Comparison of ENCODE assay signal across 15 cellular contexts in the genomic region with DNA sequence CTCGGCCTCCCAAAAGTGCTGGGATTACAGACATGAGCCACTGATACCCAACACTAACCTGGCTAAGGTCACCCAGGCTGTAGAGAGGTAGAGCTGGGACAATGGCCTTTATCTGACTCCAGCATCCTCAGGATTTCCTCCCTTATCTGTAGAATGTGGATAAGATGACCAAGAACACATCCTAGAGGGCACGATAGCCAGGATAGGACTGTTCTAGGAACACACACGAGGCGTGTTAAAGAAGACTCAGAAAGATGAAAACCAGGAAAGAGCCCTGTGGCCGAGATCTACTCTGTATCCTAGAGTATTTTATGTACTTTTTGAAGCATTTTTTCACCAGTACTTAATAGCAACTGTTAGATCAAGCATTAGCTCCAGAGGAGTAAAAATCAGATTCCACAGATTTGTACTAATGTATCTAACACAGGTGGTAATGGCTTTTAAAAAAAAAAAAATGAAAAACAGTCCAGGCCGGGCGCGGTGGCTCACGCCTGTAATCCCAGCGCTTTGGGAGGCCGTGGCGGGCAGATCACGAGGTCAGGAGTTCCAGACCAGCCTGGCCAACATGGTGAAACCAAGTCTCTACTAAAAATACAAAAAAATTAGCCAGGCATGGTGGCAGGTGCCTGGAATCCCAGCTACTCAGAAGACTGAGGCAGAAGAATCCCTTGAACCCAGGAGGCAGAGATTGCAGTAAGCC. TPM values are rescaled to one million over a fixed set of nuclear protein-coding genes. Genes with fewer than 3 reads are reported as not detected.
DNase-seq lines count a peak whose midpoint lies in the region; ATAC-seq, FAIRE-seq and TF ChIP-seq lines count a peak whose summit lies in the region.
"Had no signal": no experiment of that assay in that cellular context is flagged by ENCODE, and none has a peak within 500 bp of the region (broad histone marks: within the 10 kb centered on the region; RNA-seq: fewer than 3 reads in every experiment).

No MANE protein-coding gene starts in this region.

- CTCF ChIA-PET in AG04450 (lab: Charles Lee) (interaction anchor here (1.4 kb wide), 1 partner anchor 118 kb away, joined by 3 read pairs; no protein-coding TSS in a partner anchor), K562 (lab: Yijun Ruan, JAX; ENCODE audit: low intra/inter-chr PET ratio) (no interaction called here)
- CTCF ChIA-PET in CD8-positive, alpha-beta memory T cell (lab: Charles Lee), result interaction anchor here (0.6 to 10.3 kb wide), 7 partner anchors 14 to 131 kb away, joined by 3 to 137 read pairs (median 10); no protein-coding TSS in a partner anchor

- peaks cover 7% of the 10 kb centered on the region for H3K4me1 ChIP-seq in CD8-positive, alpha-beta memory T cell (ENCODE audit: insufficient read depth, low read length)
- peaks cover 4 to 11% of the 10 kb centered on the region in 2 experiments; a peak in 4 of 5 replicates for H3K4me1 ChIP-seq in K562 (replicated peaks in 1 of 2; ENCODE audit: control insufficient read depth in 2 of 2, insufficient read depth in 2 of 2, low read length in 2 of 2)
- no peaks in the 10 kb centered on the region for H3K4me1 ChIP-seq in mesodermal cell (ENCODE audit: control insufficient read depth, insufficient read depth, low read length, poor library complexity, severe bottlenecking)
- H3K4me1 ChIP-seq: right lobe of liver had no signal

- no peak for TF ChIP-seq RAD21 in K562 (CRISPR knock-in tag; conservative IDR thresholded peaks at IDR 0.05 in 1 of 2, IDR thresholded peaks at IDR 0.05 in 1 of 2)

- TF ChIP-seq POLR2A in K562 (conservative IDR thresholded peaks at IDR 0.05), result peak; percentile 52

- DNase-seq in AG04450 (ENCODE audit: low read depth, low spot score), result no peak
- DNase-seq in CD8-positive, alpha-beta memory T cell, result no peak
- peak in 1 of 4 experiments; percentile 34 for DNase-seq in K562 (ENCODE audit: extremely low read depth in 1 of 4, low spot score in 3 of 4)
- DNase-seq in DMS114 treated with DMSO at 0.1 percent for 48 hours (lab: John Stamatoyannopoulos, UW; ENCODE audit: unreplicated experiment), result no peak
- DNase-seq in DMS79 (lab: John Stamatoyannopoulos, UW), result no peak
- no peak for DNase-seq in midbrain (lab: John Stamatoyannopoulos, UW)
- DNase-seq: activated T-cell treated with anti-CD3 and anti-CD28 coated beads, Interleukin-2, amount 50 U/mL, for 48 hours; AML-193; DMS153; kidney glomerular epithelial cell; NCI-H2029 treated with DMSO at 0.1 percent for 48 hours; T-helper 9 cell had no signal

- WGBS in K562 (ENCODE audit: insufficient coverage, low coverage, missing lambda C conversion rate), result 67% methylated on average over 13 of the region's 13 CpGs
- 92 to 97% methylated on average over 11 to 13 of the region's 13 CpGs for WGBS in mesodermal cell (ENCODE audit: insufficient coverage in 2 of 2), 2 experiments

- H3K27me3 ChIP-seq in AG04450 (ENCODE audit: control insufficient read depth, insufficient read depth, low read length) (no peaks in the 10 kb centered on the region), K562 (ENCODE audit: control insufficient read depth in 2 of 2, insufficient read depth in 2 of 2, low read length in 2 of 2) (no peaks in the 10 kb centered on the region)
- H3K27me3 ChIP-seq in CD8-positive, alpha-beta memory T cell (ENCODE audit: insufficient read depth, low read length, poor library complexity, severe bottlenecking), result no peaks in the 10 kb centered on the region
- H3K27me3 ChIP-seq: right lobe of liver had no signal

- peaks cover 7% of the 10 kb centered on the region; the same call in 1 of the 2 replicates for H4K20me1 ChIP-seq in K562 (replicated peaks; ENCODE audit: control insufficient read depth, insufficient read depth, low read length)

- H3K9me3 Mint-ChIP-seq in CD8-positive, alpha-beta memory T cell, result no peaks in the 10 kb centered on the region

- in situ Hi-C loops in K562 (cut with MboI), result loop anchor here (5.0 kb wide), 1 partner anchor 107 kb away; no protein-coding TSS in a partner anchor

- H3K9me3 ChIP-seq in AG04450 (ENCODE audit: control insufficient read depth, insufficient read depth, low read length) (no peaks in the 10 kb centered on the region; the same call in 1 of the 2 replicates), K562 (replicated peaks; ENCODE audit: control insufficient read depth, insufficient read depth, low read depth, low read length) (no peaks in the 10 kb centered on the region), mesodermal cell (ENCODE audit: control insufficient read depth, low read length) (no peaks in the 10 kb centered on the region)
- H3K9me3 ChIP-seq in CD8-positive, alpha-beta memory T cell (ENCODE audit: low read length), result no peaks in the 10 kb centered on the region
- H3K9me3 ChIP-seq: mucosa of descending colon, right lobe of liver had no signal

- TF ChIP-seq CTCF in AG04450 (IDR thresholded peaks at IDR 0.05; ENCODE audit: low read depth, low read length) (no peak), K562 (IDR thresholded peaks at IDR 0.05 in 2 of 3, conservative IDR thresholded peaks at IDR 0.05 in 1 of 3; ENCODE audit: insufficient read depth in 2 of 3, low read depth in 1 of 3, low read length in 3 of 3) (no peak)

- H3K9me1 ChIP-seq in K562 (ENCODE audit: control insufficient read depth, insufficient read depth, low read length), result no peaks in the 10 kb centered on the region

- no peak overlapping the region for H3K4me3 Mint-ChIP-seq in CD8-positive, alpha-beta memory T cell

- H3K9ac ChIP-seq in K562 (ENCODE audit: insufficient read depth in 1 of 2, low read depth in 2 of 2, low read length in 2 of 2), result no peak overlapping the region

- H2AFZ ChIP-seq in K562 (ENCODE audit: low read depth, low read length), result no peak overlapping the region

- BruUV-seq in K562 (replicated peaks; lab: Mats Ljungman, UMichigan), result no TSS peak

- peaks cover 0 to 2% of the 10 kb centered on the region in 2 donors for H3K27me3 Mint-ChIP-seq in CD8-positive, alpha-beta memory T cell

- H3K79me2 ChIP-seq in K562 (ENCODE audit: control insufficient read depth, insufficient read depth, low read length), result no peaks in the 10 kb centered on the region; the same call in 2 of the 3 replicates

- H3K36me3 ChIP-seq in CD8-positive, alpha-beta memory T cell (ENCODE audit: insufficient read depth, low read length), result peaks cover 43% of the 10 kb centered on the region
- H3K36me3 ChIP-seq in K562 (ENCODE audit: control insufficient read depth, insufficient read depth, low read length) (peaks cover 70% of the 10 kb centered on the region), mesodermal cell (ENCODE audit: control insufficient read depth, insufficient read depth, low read length) (peaks cover 57% of the 10 kb centered on the region)

- H3K4me3 ChIP-seq in AG04450 (ENCODE audit: low read depth, low read length), result no peak overlapping the region
- no peak overlapping the region for H3K4me3 ChIP-seq in CD8-positive, alpha-beta memory T cell (ENCODE audit: low read length)
- no peak overlapping the region for H3K4me3 ChIP-seq in K562
- H3K4me3 ChIP-seq in mesodermal cell (ENCODE audit: extremely low read depth, insufficient read depth, low read length, poor library complexity, severe bottlenecking), result no peak overlapping the region
- H3K4me3 ChIP-seq: mucosa of descending colon, right lobe of liver had no signal

- FAIRE-seq in K562 (lab: Jason Lieb, UNC), result no peak

- no peak for TF ChIP-seq EP300 in K562 (IDR thresholded peaks at IDR 0.05; ENCODE audit: low read length)

- intact Hi-C loops in K562 (cut with micrococcal nuclease), result no loop called here

- peaks cover 22 to 28% (median 24%) of the 10 kb centered on the region in 3 donors for H3K4me1 Mint-ChIP-seq in CD8-positive, alpha-beta memory T cell

- H3K36me3 Mint-ChIP-seq in CD8-positive, alpha-beta memory T cell, result peaks cover 10 to 55% (median 17%) of the 10 kb centered on the region in 3 donors

- H3K4me2 ChIP-seq in K562 (ENCODE audit: insufficient read depth, low read length), result no peak overlapping the region

- H3K27ac Mint-ChIP-seq in CD8-positive, alpha-beta memory T cell, result peak overlapping the region in 5 of 8 donors; percentile 33 to 81 (median 62)

- ATAC-seq in K562, result peak; percentile 10
- ATAC-seq: mucosa of descending colon had no signal

- H3K27ac ChIP-seq in AG04450 (ENCODE audit: low read depth, low read length) (peak overlapping the region; percentile 0), K562 (ENCODE audit: extremely low read depth, low read depth, low read length) (no peak overlapping the region), mesodermal cell (ENCODE audit: low read depth, low read length, severe bottlenecking) (peak overlapping the region; percentile 50)
- H3K27ac ChIP-seq in CD8-positive, alpha-beta memory T cell (ENCODE audit: low read depth, low read length), result no peak overlapping the region
- H3K27ac ChIP-seq: right lobe of liver had no signal

- POLR2A ChIA-PET in AG04450 (lab: Yijun Ruan, JAX) (interaction anchor here (1.4 to 6.4 kb wide), 2 partner anchors 11 to 14 kb away, joined by 7 to 69 read pairs; no protein-coding TSS in a partner anchor), K562 (lab: Yijun Ruan, JAX) (interaction anchor here (0.6 to 13.5 kb wide), 9 partner anchors 8 to 55 kb away, joined by 3 to 310 read pairs (median 16); partner anchors contain the start of gene ABCF1)
- POLR2A ChIA-PET in CD8-positive, alpha-beta memory T cell (lab: Charles Lee), result interaction anchor here (0.7 to 2.2 kb wide), 6 partner anchors 11 to 679 kb away, joined by 3 to 9 read pairs (median 3); partner anchors contain the start of gene ABCF1

RNA-seq across cellular contexts. Expression of gene PPP1R10, which starts 17.3 kb away (rescaled TPM):
- polyA plus RNA-seq in AG04450 (2011; rRNA removed), result 32.9 and 43.2 TPM in 2 replicates
- 130 and 148 TPM in 2 replicates for polyA minus RNA-seq in AG04450 (2011; rRNA and poly(A)+ RNA removed)
- total RNA-seq in CD8-positive, alpha-beta memory T cell, result 100 to 1,000 TPM; 115 to 117 TPM
- 27.3 TPM for polyA plus RNA-seq in CD8-positive, alpha-beta memory T cell
- total RNA-seq in K562 (2011; cell fraction: chromatin; rRNA removed; ENCODE audit: low replicate concordance), result 194 and 283 TPM in 2 replicates
- total RNA-seq in K562 (2011; cell fraction: nucleolus; rRNA removed), result 176 and 243 TPM in 2 replicates
- 172 and 194 TPM in 2 replicates for total RNA-seq in K562 (2011; cell fraction: nucleoplasm; rRNA removed)
- 32.6 and 60.5 TPM in 2 replicates for total RNA-seq in K562 (2014; rRNA removed)
- 49.7 TPM in 2 replicates for total RNA-seq in K562 (2014; rRNA removed; fragmentation: Illumina TruSeq; extraction: Trizol)
- total RNA-seq in K562 (2015; rRNA removed; fragmentation: Illumina TruSeq; extraction: Trizol), result 39.9 and 49.9 TPM in 2 replicates
- 65.5 and 69.9 TPM in 2 replicates for total RNA-seq in K562 (2021)
- 19.4 and 28.1 TPM in 2 replicates for polyA plus RNA-seq in K562 (2011; rRNA removed)
- polyA plus RNA-seq in K562 (2011; cell fraction: cytosol; rRNA removed), result 14.0 and 15.3 TPM in 2 replicates
- 79.8 and 95.1 TPM in 2 replicates for polyA plus RNA-seq in K562 (2011; cell fraction: nucleus; rRNA removed)
- 38.2 and 56.5 TPM in 2 replicates for polyA plus RNA-seq in K562 (2012)
- 31.3 and 61.2 TPM in 2 replicates for polyA plus RNA-seq in K562 (2014; fragmentation: Illumina TruSeq; extraction: Trizol)
- 10 to 100 TPM; 14.1 to 21.9 TPM for polyA plus RNA-seq in K562 (2014; fragmentation: Nextera tagmentation; extraction: Ambion mirVana)
- 26.8 and 30.4 TPM in 2 replicates for polyA plus RNA-seq in K562 (2014; rRNA removed)
- polyA minus RNA-seq in K562 (2011; rRNA and poly(A)+ RNA removed), result 111 and 152 TPM in 2 replicates
- polyA minus RNA-seq in K562 (2011; cell fraction: cytosol; rRNA and poly(A)+ RNA removed), result 27.6 and 30.5 TPM in 2 replicates
- polyA minus RNA-seq in K562 (2011; cell fraction: nucleus; rRNA and poly(A)+ RNA removed), result 193 and 329 TPM in 2 replicates
- polyA plus RNA-seq in mesodermal cell (2013, experiment 1 of 2), result 45.0 TPM
- polyA plus RNA-seq in mesodermal cell (2013, experiment 2 of 2), result 36.8 TPM

RNA-seq across cellular contexts. Expression of gene MRPS18B, which starts 17.9 kb away (rescaled TPM):
- polyA plus RNA-seq in AG04450 (2011; rRNA removed) (56.6 and 59.8 TPM in 2 replicates), K562 (2011; rRNA removed) (177 and 178 TPM in 2 replicates), K562 (2014; fragmentation: Illumina TruSeq; extraction: Trizol) (285 and 292 TPM in 2 replicates), K562 (2014; fragmentation: Nextera tagmentation; extraction: Ambion mirVana) (100 to 1,000 TPM; 331 to 383 TPM), K562 (2014; rRNA removed) (180 and 270 TPM in 2 replicates)
- 40.5 and 47.8 TPM in 2 replicates for polyA minus RNA-seq in AG04450 (2011; rRNA and poly(A)+ RNA removed)
- total RNA-seq in CD8-positive, alpha-beta memory T cell, result 100 to 1,000 TPM; 102 to 103 TPM
- 113 TPM for polyA plus RNA-seq in CD8-positive, alpha-beta memory T cell
- 34.1 and 72.7 TPM in 2 replicates for total RNA-seq in K562 (2011; cell fraction: chromatin; rRNA removed; ENCODE audit: low replicate concordance)
- 57.9 and 58.4 TPM in 2 replicates for total RNA-seq in K562 (2011; cell fraction: nucleolus; rRNA removed)
- 49.2 and 50.2 TPM in 2 replicates for total RNA-seq in K562 (2011; cell fraction: nucleoplasm; rRNA removed)
- total RNA-seq in K562 (2014; rRNA removed) (134 and 143 TPM in 2 replicates), K562 (2014; rRNA removed; fragmentation: Illumina TruSeq; extraction: Trizol) (159 TPM in 2 replicates), K562 (2015; rRNA removed; fragmentation: Illumina TruSeq; extraction: Trizol) (144 and 146 TPM in 2 replicates), K562 (2021) (125 and 132 TPM in 2 replicates)
- 261 and 277 TPM in 2 replicates for polyA plus RNA-seq in K562 (2011; cell fraction: cytosol; rRNA removed)
- polyA plus RNA-seq in K562 (2011; cell fraction: nucleus; rRNA removed), result 41.8 and 46.9 TPM in 2 replicates
- polyA plus RNA-seq in K562 (2012), result 141 and 165 TPM in 2 replicates
- 121 and 136 TPM in 2 replicates for polyA minus RNA-seq in K562 (2011; rRNA and poly(A)+ RNA removed)
- polyA minus RNA-seq in K562 (2011; cell fraction: cytosol; rRNA and poly(A)+ RNA removed), result 91.8 and 121 TPM in 2 replicates
- polyA minus RNA-seq in K562 (2011; cell fraction: nucleus; rRNA and poly(A)+ RNA removed), result 25.8 and 35.7 TPM in 2 replicates
- polyA plus RNA-seq in mesodermal cell (2013, experiment 1 of 2), result 55.1 TPM
- polyA plus RNA-seq in mesodermal cell (2013, experiment 2 of 2), result 54.6 TPM

RNA-seq across cellular contexts. Expression of gene ATAT1, which starts 26.9 kb away (rescaled TPM):
- polyA plus RNA-seq in AG04450 (2011; rRNA removed) (10.8 and 13.1 TPM in 2 replicates), K562 (2011; rRNA removed) (4.2 and 7.4 TPM in 2 replicates), K562 (2014; fragmentation: Illumina TruSeq; extraction: Trizol) (4.3 and 5.8 TPM in 2 replicates), K562 (2014; fragmentation: Nextera tagmentation; extraction: Ambion mirVana) (under 1 TPM; 0.65 to 0.71 TPM), K562 (2014; rRNA removed) (4.9 and 5.1 TPM in 2 replicates)
- 9.0 and 10.6 TPM in 2 replicates for polyA minus RNA-seq in AG04450 (2011; rRNA and poly(A)+ RNA removed)
- total RNA-seq in CD8-positive, alpha-beta memory T cell, result 10 to 100 TPM; 10.5 to 10.7 TPM
- polyA plus RNA-seq in CD8-positive, alpha-beta memory T cell, result 1.5 TPM
- total RNA-seq in K562 (2011; cell fraction: chromatin; rRNA removed; ENCODE audit: low replicate concordance), result 24.6 and 28.0 TPM in 2 replicates
- total RNA-seq in K562 (2011; cell fraction: nucleolus; rRNA removed), result 10.2 and 12.0 TPM in 2 replicates
- total RNA-seq in K562 (2011; cell fraction: nucleoplasm; rRNA removed), result 21.6 and 43.5 TPM in 2 replicates
- total RNA-seq in K562 (2014; rRNA removed) (1.00 and 2.9 TPM in 2 replicates), K562 (2014; rRNA removed; fragmentation: Illumina TruSeq; extraction: Trizol) (1.5 and 1.7 TPM in 2 replicates), K562 (2015; rRNA removed; fragmentation: Illumina TruSeq; extraction: Trizol) (1.6 and 1.7 TPM in 2 replicates), K562 (2021) (3.7 and 4.1 TPM in 2 replicates)
- polyA plus RNA-seq in K562 (2011; cell fraction: cytosol; rRNA removed), result 4.0 and 6.1 TPM in 2 replicates
- polyA plus RNA-seq in K562 (2011; cell fraction: nucleus; rRNA removed), result 38.2 and 41.0 TPM in 2 replicates
- 4.5 and 6.2 TPM in 2 replicates for polyA plus RNA-seq in K562 (2012)
- 3.3 and 3.9 TPM in 2 replicates for polyA minus RNA-seq in K562 (2011; rRNA and poly(A)+ RNA removed)
- 1.5 and 2.3 TPM in 2 replicates for polyA minus RNA-seq in K562 (2011; cell fraction: cytosol; rRNA and poly(A)+ RNA removed)
- 4.8 and 7.0 TPM in 2 replicates for polyA minus RNA-seq in K562 (2011; cell fraction: nucleus; rRNA and poly(A)+ RNA removed)
- 44.6 TPM for polyA plus RNA-seq in mesodermal cell (2013, experiment 1 of 2)
- polyA plus RNA-seq in mesodermal cell (2013, experiment 2 of 2), result 38.9 TPM

RNA-seq across cellular contexts. Expression of gene ABCF1, which starts 28.5 kb away (rescaled TPM):
- 32.3 and 38.7 TPM in 2 replicates for polyA plus RNA-seq in AG04450 (2011; rRNA removed)
- 75.5 and 88.4 TPM in 2 replicates for polyA minus RNA-seq in AG04450 (2011; rRNA and poly(A)+ RNA removed)
- total RNA-seq in CD8-positive, alpha-beta memory T cell, result 100 to 1,000 TPM; 127 to 133 TPM
- polyA plus RNA-seq in CD8-positive, alpha-beta memory T cell, result 54.0 TPM
- 106 and 144 TPM in 2 replicates for total RNA-seq in K562 (2011; cell fraction: chromatin; rRNA removed; ENCODE audit: low replicate concordance)
- 68.8 and 74.0 TPM in 2 replicates for total RNA-seq in K562 (2011; cell fraction: nucleolus; rRNA removed)
- 67.5 and 78.2 TPM in 2 replicates for total RNA-seq in K562 (2011; cell fraction: nucleoplasm; rRNA removed)
- total RNA-seq in K562 (2014; rRNA removed), result 149 and 166 TPM in 2 replicates
- 102 and 114 TPM in 2 replicates for total RNA-seq in K562 (2014; rRNA removed; fragmentation: Illumina TruSeq; extraction: Trizol)
- total RNA-seq in K562 (2015; rRNA removed; fragmentation: Illumina TruSeq; extraction: Trizol), result 137 and 138 TPM in 2 replicates
- 120 and 138 TPM in 2 replicates for total RNA-seq in K562 (2021)
- 47.4 and 53.0 TPM in 2 replicates for polyA plus RNA-seq in K562 (2011; rRNA removed)
- polyA plus RNA-seq in K562 (2011; cell fraction: cytosol; rRNA removed), result 55.5 and 68.2 TPM in 2 replicates
- polyA plus RNA-seq in K562 (2011; cell fraction: nucleus; rRNA removed), result 107 and 119 TPM in 2 replicates
- polyA plus RNA-seq in K562 (2012), result 94.3 and 135 TPM in 2 replicates
- polyA plus RNA-seq in K562 (2014; fragmentation: Illumina TruSeq; extraction: Trizol), result 193 and 194 TPM in 2 replicates
- 10 to 100 TPM; 41.6 to 43.5 TPM for polyA plus RNA-seq in K562 (2014; fragmentation: Nextera tagmentation; extraction: Ambion mirVana)
- 91.6 and 95.4 TPM in 2 replicates for polyA plus RNA-seq in K562 (2014; rRNA removed)
- 64.1 and 88.2 TPM in 2 replicates for polyA minus RNA-seq in K562 (2011; rRNA and poly(A)+ RNA removed)
- polyA minus RNA-seq in K562 (2011; cell fraction: cytosol; rRNA and poly(A)+ RNA removed), result 70.7 and 87.6 TPM in 2 replicates
- 30.8 and 44.9 TPM in 2 replicates for polyA minus RNA-seq in K562 (2011; cell fraction: nucleus; rRNA and poly(A)+ RNA removed)
- polyA plus RNA-seq in mesodermal cell (2013, experiment 1 of 2), result 42.5 TPM
- 46.9 TPM for polyA plus RNA-seq in mesodermal cell (2013, experiment 2 of 2)

RNA-seq across cellular contexts. Expression of gene PRR3, which starts 42.7 kb away (rescaled TPM):
- 26.8 and 27.3 TPM in 2 replicates for polyA plus RNA-seq in AG04450 (2011; rRNA removed)
- 33.7 and 37.1 TPM in 2 replicates for polyA minus RNA-seq in AG04450 (2011; rRNA and poly(A)+ RNA removed)
- total RNA-seq in CD8-positive, alpha-beta memory T cell, result 10 to 100 TPM; 28.2 to 28.9 TPM
- 8.9 TPM for polyA plus RNA-seq in CD8-positive, alpha-beta memory T cell
- total RNA-seq in K562 (2011; cell fraction: chromatin; rRNA removed; ENCODE audit: low replicate concordance), result 30.7 and 40.4 TPM in 2 replicates
- 17.5 and 18.5 TPM in 2 replicates for total RNA-seq in K562 (2011; cell fraction: nucleolus; rRNA removed)
- 28.0 and 48.3 TPM in 2 replicates for total RNA-seq in K562 (2011; cell fraction: nucleoplasm; rRNA removed)
- total RNA-seq in K562 (2014; rRNA removed), result 25.3 and 27.7 TPM in 2 replicates
- 22.5 and 23.5 TPM in 2 replicates for total RNA-seq in K562 (2014; rRNA removed; fragmentation: Illumina TruSeq; extraction: Trizol)
- total RNA-seq in K562 (2015; rRNA removed; fragmentation: Illumina TruSeq; extraction: Trizol), result 31.9 and 33.6 TPM in 2 replicates
- 28.8 and 31.4 TPM in 2 replicates for total RNA-seq in K562 (2021)
- polyA plus RNA-seq in K562 (2011; rRNA removed), result 38.6 and 44.3 TPM in 2 replicates
- 57.5 and 64.8 TPM in 2 replicates for polyA plus RNA-seq in K562 (2011; cell fraction: cytosol; rRNA removed)
- polyA plus RNA-seq in K562 (2011; cell fraction: nucleus; rRNA removed), result 41.6 and 45.0 TPM in 2 replicates
- 19.5 and 24.7 TPM in 2 replicates for polyA plus RNA-seq in K562 (2012)
- 52.2 and 59.6 TPM in 2 replicates for polyA plus RNA-seq in K562 (2014; fragmentation: Illumina TruSeq; extraction: Trizol)
- 10 to 100 TPM; 23.9 to 26.6 TPM for polyA plus RNA-seq in K562 (2014; fragmentation: Nextera tagmentation; extraction: Ambion mirVana)
- polyA plus RNA-seq in K562 (2014; rRNA removed), result 34.6 and 38.0 TPM in 2 replicates
- 46.0 and 47.8 TPM in 2 replicates for polyA minus RNA-seq in K562 (2011; rRNA and poly(A)+ RNA removed)
- 13.3 and 18.6 TPM in 2 replicates for polyA minus RNA-seq in K562 (2011; cell fraction: cytosol; rRNA and poly(A)+ RNA removed)
- 12.8 and 21.0 TPM in 2 replicates for polyA minus RNA-seq in K562 (2011; cell fraction: nucleus; rRNA and poly(A)+ RNA removed)
- polyA plus RNA-seq in mesodermal cell (2013, experiment 1 of 2), result 19.9 TPM
- polyA plus RNA-seq in mesodermal cell (2013, experiment 2 of 2), result 18.5 TPM

Comparison
In these comparisons a context has a peak if more than half of its experiments do, and no peak if none do; other contexts are left out.
1. H3K27ac ChIP-seq: peak in AG04450 (single experiment) and mesodermal cell (single experiment); none in CD8-positive, alpha-beta memory T cell (single experiment) and K562 (single experiment).